Comparison of ENCODE assay signal across 10 cellular contexts in the genomic region with DNA sequence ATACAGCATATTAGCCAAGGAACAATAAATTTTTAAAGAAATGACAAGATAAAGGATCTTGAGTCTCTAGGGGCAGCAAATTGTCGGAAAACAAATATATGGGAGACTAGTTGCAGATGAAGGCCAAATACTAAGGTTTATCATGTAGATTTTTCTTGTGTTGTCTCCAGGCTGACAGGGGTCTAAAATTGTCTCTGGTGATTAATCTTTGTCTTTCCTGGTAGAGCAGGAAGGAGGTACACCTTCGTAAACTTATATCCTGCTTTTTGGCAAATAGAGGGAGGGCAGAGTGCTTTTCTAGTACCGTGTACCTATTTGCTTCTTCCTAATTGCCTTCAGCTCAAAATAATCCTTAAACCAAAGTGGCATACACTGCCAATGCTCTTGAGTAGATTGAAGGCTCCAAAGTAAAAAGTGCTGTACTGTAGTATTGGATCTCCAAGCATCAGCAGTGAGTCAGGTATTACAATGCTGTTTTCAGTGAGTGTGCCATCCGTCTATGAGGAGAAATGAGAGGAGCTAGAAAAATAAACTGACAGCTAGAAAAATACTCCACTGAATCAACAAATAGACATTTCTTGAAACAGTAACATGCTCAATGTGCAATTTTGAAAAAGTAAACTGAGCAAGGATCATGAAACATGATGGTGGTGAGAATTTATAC. TPM values are rescaled to one million over a fixed set of nuclear protein-coding genes. Genes with fewer than 3 reads are reported as not detected.
DNase-seq lines count a peak whose midpoint lies in the region; ATAC-seq and TF ChIP-seq lines count a peak whose summit lies in the region.
"Had no signal": no experiment of that assay in that cellular context is flagged by ENCODE, and none has a peak within 500 bp of the region (broad histone marks: within the 10 kb centered on the region; RNA-seq: fewer than 3 reads in every experiment).

No MANE protein-coding gene starts in this region.

- no peak overlapping the region for H2AK5ac ChIP-seq in mesenchymal stem cell (ENCODE audit: low read length, severe bottlenecking)

- no peaks in the 10 kb centered on the region for H3K79me1 ChIP-seq in mesenchymal stem cell (replicated peaks; ENCODE audit: low read length, poor library complexity, severe bottlenecking)

- H3K4me3 ChIP-seq in HUES6 (ENCODE audit: low read depth, low read length): peak overlapping the region; percentile 70
- no peak overlapping the region for H3K4me3 ChIP-seq in body of pancreas
- H3K4me3 ChIP-seq in mesenchymal stem cell (ENCODE audit: insufficient read depth in 1 of 2, low read depth in 1 of 2, low read length in 2 of 2): no peak overlapping the region
- no peak overlapping the region for H3K4me3 ChIP-seq in H7 (ENCODE audit: insufficient read depth, low read depth, low read length)

- H3K14ac ChIP-seq in mesenchymal stem cell (ENCODE audit: low read length in 2 of 2): no peak overlapping the region

- no peak overlapping the region for H3K18ac ChIP-seq in mesenchymal stem cell (ENCODE audit: low read depth in 1 of 2, low read length in 2 of 2)

- H3K4me1 ChIP-seq in HUES6 (ENCODE audit: control insufficient read depth, insufficient read depth, low read length) (peaks cover 23% of the 10 kb centered on the region), body of pancreas (peaks cover 27% of the 10 kb centered on the region), mesenchymal stem cell (ENCODE audit: control insufficient read depth, insufficient read depth, low read depth, low read length) (peaks cover 14% of the 10 kb centered on the region)

- in situ Hi-C loops in Caki2 (cut with HindIII; ENCODE audit: low pct_unique_long_range_greater_than_20kb, low sequenced_read_pairs): no loop called here

- TF ChIP-seq CTCF in body of pancreas (IDR thresholded peaks at IDR 0.05): no peak

- no peak for ATAC-seq in body of pancreas

- no peak overlapping the region for H2BK12ac ChIP-seq in mesenchymal stem cell (ENCODE audit: low read length in 2 of 2)

- 79 to 80% methylated on average over 4 of the region's 4 CpGs for WGBS in body of pancreas, 2 donors
- WGBS in mesenchymal stem cell: 94% methylated on average over 3 of the region's 4 CpGs

- H3K27ac ChIP-seq in HUES6 (ENCODE audit: low read depth, low read length): no peak overlapping the region
- H3K27ac ChIP-seq in body of pancreas: peak overlapping the region in 3 of 4 donors; percentile 28 to 93 (median 91)
- peak overlapping the region; percentile 86 for H3K27ac ChIP-seq in mesenchymal stem cell (ENCODE audit: low read length, poor library complexity, severe bottlenecking)

- H4K91ac ChIP-seq in mesenchymal stem cell (ENCODE audit: low read length): no peak overlapping the region

- H3K36me3 ChIP-seq in HUES6 (ENCODE audit: control insufficient read depth, insufficient read depth, low read length): no peaks in the 10 kb centered on the region
- no peaks in the 10 kb centered on the region for H3K36me3 ChIP-seq in body of pancreas (replicated peaks in 1 of 2; ENCODE audit: insufficient read depth in 1 of 2, low read depth in 2 of 2)
- H3K36me3 ChIP-seq in mesenchymal stem cell (ENCODE audit: control insufficient read depth in 1 of 2, insufficient read depth in 2 of 2, low read depth in 1 of 2, low read length in 2 of 2): no peaks in the 10 kb centered on the region
- no peaks in the 10 kb centered on the region for H3K36me3 ChIP-seq in H7 (replicated peaks; ENCODE audit: control insufficient read depth, insufficient read depth, low read length)

- no peak for TF ChIP-seq POLR2A in body of pancreas (IDR thresholded peaks at IDR 0.05)

- H3K9me3 ChIP-seq in HUES6 (ENCODE audit: control insufficient read depth, insufficient read depth, low read depth, low read length) (no peaks in the 10 kb centered on the region), body of pancreas (no peaks in the 10 kb centered on the region), mesenchymal stem cell (ENCODE audit: control insufficient read depth, low read length) (no peaks in the 10 kb centered on the region)

- H3K9ac ChIP-seq in HUES6 (ENCODE audit: low read length): no peak overlapping the region
- peak overlapping the region; percentile 90 for H3K9ac ChIP-seq in mesenchymal stem cell (ENCODE audit: low read length)

- H3K4ac ChIP-seq in mesenchymal stem cell (ENCODE audit: low read depth in 1 of 2, low read length in 2 of 2): no peak overlapping the region

- no peaks in the 10 kb centered on the region for H3K27me3 ChIP-seq in HUES6 (ENCODE audit: control insufficient read depth, insufficient read depth, low read length)
- H3K27me3 ChIP-seq in body of pancreas: no peaks in the 10 kb centered on the region
- no peaks in the 10 kb centered on the region for H3K27me3 ChIP-seq in mesenchymal stem cell (ENCODE audit: control insufficient read depth in 1 of 2, insufficient read depth in 1 of 2, low read length in 2 of 2)
- H3K27me3 ChIP-seq in H7 (ENCODE audit: control insufficient read depth, insufficient read depth, low read length): no peaks in the 10 kb centered on the region

- no peak overlapping the region for H2AFZ ChIP-seq in mesenchymal stem cell (ENCODE audit: low read depth, low read length)

- no peak overlapping the region for H3K23ac ChIP-seq in mesenchymal stem cell (ENCODE audit: low read length in 2 of 2)

- intact Hi-C loops in body of pancreas (cut with DNase I): no loop called here

- DNase-seq in Caki2 (ENCODE audit: low read depth) (peak; percentile 54), body of pancreas (no peak), mesenchymal stem cell (no peak), putamen (ENCODE audit: low spot score) (no peak), H7 (no peak), germinal center (ENCODE audit: low spot score) (no peak), NCI-H2081 (lab: John Stamatoyannopoulos, UW) (no peak)
- DNase-seq: naive B cell; NK-92 treated with Interleukin-12 subunit alpha and Interleukin-12 subunit beta, amount 100 ng/mL, for 24 hours had no signal

- H2BK120ac ChIP-seq in mesenchymal stem cell (ENCODE audit: low read depth, low read length): no peak overlapping the region

- peak overlapping the region; percentile 36 for H4K8ac ChIP-seq in mesenchymal stem cell (ENCODE audit: low read length)

- no peak overlapping the region for H2BK15ac ChIP-seq in mesenchymal stem cell (ENCODE audit: low read depth, poor library complexity, severe bottlenecking)

- no peak overlapping the region for H3K4me2 ChIP-seq in mesenchymal stem cell (ENCODE audit: low read length, poor library complexity, severe bottlenecking)

- peak overlapping the region; percentile 53 for H2BK5ac ChIP-seq in mesenchymal stem cell (ENCODE audit: low read depth, low read length, poor library complexity, severe bottlenecking)

RNA-seq across cellular contexts. Expression of a gene that starts 1.8 kb away (rescaled TPM):
- 12.0 and 22.8 TPM in 2 replicates for total RNA-seq in Caki2 (2014; rRNA removed; shearing (Covaris generic); ENCODE audit: low replicate concordance)
- total RNA-seq in body of pancreas: 1 to 10 TPM; 5.3 to 7.8 TPM
- polyA plus RNA-seq in mesenchymal stem cell (2013, experiment 1 of 2): 55.1 TPM
- polyA plus RNA-seq in mesenchymal stem cell (2013, experiment 2 of 2): 58.6 TPM
- 7.0 and 9.8 TPM in 2 replicates for total RNA-seq in H7 (2014; rRNA removed; shearing (Covaris generic))

RNA-seq across cellular contexts. Expression of a gene that starts 1.8 kb away (rescaled TPM):
- total RNA-seq in Caki2 (2014; rRNA removed; shearing (Covaris generic); ENCODE audit: low replicate concordance): 65.3 and 125 TPM in 2 replicates
- 10 to 100 TPM; 22.7 to 47.7 TPM for total RNA-seq in body of pancreas
- polyA plus RNA-seq in mesenchymal stem cell (2013, experiment 1 of 2): 121 TPM
- 125 TPM for polyA plus RNA-seq in mesenchymal stem cell (2013, experiment 2 of 2)
- 26.8 and 27.7 TPM in 2 replicates for total RNA-seq in H7 (2014; rRNA removed; shearing (Covaris generic))
